1 cellular context compared by ENCODE assay signal in the genomic region with DNA sequence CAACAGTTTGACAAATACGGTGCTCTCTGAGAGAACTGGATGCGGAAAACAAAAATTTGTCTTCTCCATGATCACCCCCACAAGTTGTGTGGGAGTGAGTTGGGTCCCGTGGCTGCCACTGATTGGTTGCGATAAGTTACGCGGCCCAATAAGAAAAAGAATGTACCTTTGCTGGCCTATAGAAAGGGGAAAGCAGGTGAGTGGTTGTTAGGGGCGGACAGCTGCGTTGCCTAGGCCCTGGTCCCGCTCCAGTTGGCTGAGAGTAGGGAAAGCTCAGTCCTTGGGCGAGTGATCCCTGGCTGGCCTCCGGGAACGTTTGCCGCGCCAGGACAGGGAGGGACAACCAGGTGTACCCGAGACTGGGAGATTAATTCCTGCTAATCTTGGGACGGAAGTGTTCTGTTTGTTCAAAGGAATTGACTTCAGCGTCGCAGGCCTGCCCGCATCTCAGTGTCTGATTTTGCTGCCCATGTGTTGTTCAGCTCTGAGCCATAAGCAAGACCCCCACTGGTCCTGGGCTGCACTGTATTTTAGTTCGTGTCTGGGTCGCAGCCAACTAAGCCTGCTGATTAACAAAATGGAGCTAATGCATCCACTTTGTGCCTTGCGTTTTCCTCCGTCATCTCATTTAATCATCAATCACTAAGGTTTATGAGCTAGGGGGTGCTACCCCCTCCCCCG.
TF ChIP-seq lines count a peak whose summit lies in the region.

No MANE protein-coding gene starts in this region.

TF ChIP-seq in IMR-90, 13 proteins besides CTCF, POLR2A, EP300 and RAD21:
- TF ChIP-seq, protein P1, sequence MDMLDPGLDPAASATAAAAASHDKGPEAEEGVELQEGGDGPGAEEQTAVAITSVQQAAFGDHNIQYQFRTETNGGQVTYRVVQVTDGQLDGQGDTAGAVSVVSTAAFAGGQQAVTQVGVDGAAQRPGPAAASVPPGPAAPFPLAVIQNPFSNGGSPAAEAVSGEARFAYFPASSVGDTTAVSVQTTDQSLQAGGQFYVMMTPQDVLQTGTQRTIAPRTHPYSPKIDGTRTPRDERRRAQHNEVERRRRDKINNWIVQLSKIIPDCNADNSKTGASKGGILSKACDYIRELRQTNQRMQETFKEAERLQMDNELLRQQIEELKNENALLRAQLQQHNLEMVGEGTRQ (IDR thresholded peaks at IDR 0.05; ENCODE audit: low read depth, low read length) = peak; percentile 38; the same call in 1 of the 2 replicates
- TF ChIP-seq ELK1 (IDR thresholded peaks at IDR 0.05; ENCODE audit: borderline replicate concordance, low read depth, low read length) = no peak
- TF ChIP-seq BHLHE40 (IDR thresholded peaks at IDR 0.05; ENCODE audit: low read depth, low read length) = no peak; the same call in 1 of the 2 replicates
- peak; percentile 46; the same call in 1 of the 2 replicates for TF ChIP-seq MAZ (IDR thresholded peaks at IDR 0.05; ENCODE audit: borderline replicate concordance, low read depth, low read length)
- TF ChIP-seq MAFK (IDR thresholded peaks at IDR 0.05; ENCODE audit: low read depth, low read length) = no peak
- 0 out of 2 replicates have a peak, but pooled peaks have one; percentile 89 for TF ChIP-seq CHD1 (IDR thresholded peaks at IDR 0.05; ENCODE audit: low read depth, low read length)
